ENCODE assay signal across 10 cellular contexts in genomic region chr10:133127291-133128125, GRCh38. TPM values are rescaled to one million over a fixed set of nuclear protein-coding genes. Genes with fewer than 3 reads are reported as not detected.
A peak's percentile ranks its signal among the peaks of the same experiment; 100 is the strongest.
DNase-seq lines count a peak whose midpoint lies in the region; ATAC-seq and TF ChIP-seq lines count a peak whose summit lies in the region.
"Had no signal": no experiment of that assay in that cellular context is flagged by ENCODE, and none has a peak within 500 bp of the region (broad histone marks: within the 10 kb centered on the region; RNA-seq: fewer than 3 reads in every experiment).

No MANE protein-coding gene starts in this region.

- H3K27ac Mint-ChIP-seq in activated B cell treated with CpG ODN at 0.5 μM for 24 hours: no peak overlapping the region

- 95% methylated on average over 6 of the region's 36 CpGs for WGBS in mammary epithelial cell (ENCODE audit: low coverage, missing lambda C conversion rate)

- POLR2A ChIA-PET in activated B cell treated with CpG ODN at 0.5 μM for 24 hours (lab: Charles Lee): no interaction called here

- H3K4me2 ChIP-seq in mammary epithelial cell (ENCODE audit: insufficient read depth, low read depth, low read length): no peak overlapping the region

- intact Hi-C loops in activated B cell treated with CpG ODN at 0.5 μM for 24 hours (cut with micrococcal nuclease): no loop called here
- intact Hi-C loops in mammary epithelial cell (cut with micrococcal nuclease): no loop called here

- peaks cover 11% of the 10 kb centered on the region for H3K4me1 Mint-ChIP-seq in activated B cell treated with CpG ODN at 0.5 μM for 24 hours

- H3K36me3 ChIP-seq in mammary epithelial cell (ENCODE audit: insufficient read depth, low read length): no peaks in the 10 kb centered on the region

- H3K27ac ChIP-seq in mammary epithelial cell (ENCODE audit: insufficient read depth, low read depth, low read length): no peak overlapping the region

- no peaks in the 10 kb centered on the region for H4K20me1 ChIP-seq in mammary epithelial cell (ENCODE audit: insufficient read depth, low read length)

- H3K4me3 ChIP-seq in mammary epithelial cell (replicated peaks in 1 of 3; ENCODE audit: insufficient read depth in 1 of 3, low read depth in 2 of 3, low read length in 3 of 3): no peak overlapping the region

- no peak overlapping the region for H2AFZ ChIP-seq in mammary epithelial cell (ENCODE audit: low read depth, low read length)

- ATAC-seq in activated B cell treated with CpG ODN at 0.5 μM for 24 hours (ENCODE audit: low read depth): peak; percentile 42

- no peak overlapping the region for H3K9ac ChIP-seq in mammary epithelial cell (ENCODE audit: insufficient read depth, low read length)

- no peaks in the 10 kb centered on the region for H3K27me3 ChIP-seq in mammary epithelial cell (ENCODE audit: insufficient read depth, low read length)

- H3K79me2 ChIP-seq in mammary epithelial cell (ENCODE audit: insufficient read depth, low read length): no peaks in the 10 kb centered on the region

- H3K36me3 Mint-ChIP-seq in activated B cell treated with CpG ODN at 0.5 μM for 24 hours (ENCODE audit: low read depth): no peaks in the 10 kb centered on the region

- dilution Hi-C loops in mammary epithelial cell (cut with HindIII; ENCODE audit: low sequenced_read_pairs): no loop called here

- DNase-seq in activated T-cell treated with anti-CD3 and anti-CD28 coated beads for 1 hour (ENCODE audit: low read depth): peak; percentile 16
- no peak for DNase-seq in activated T-cell treated with anti-CD3 and anti-CD28 coated beads for 4 hours
- DNase-seq in activated B cell treated with CpG ODN at 0.5 μM for 24 hours: no peak
- DNase-seq in germinal center (ENCODE audit: low spot score): peak; percentile 44
- peak; percentile 28 to 51 (median 46) for DNase-seq in stimulated activated CD4-positive, alpha-beta T cell treated with anti-CD3 and anti-CD28 coated beads, TNF-alpha, amount 100 ng/mL, for 48 hours (ENCODE audit: low read depth in 3 of 3)
- DNase-seq in mammary epithelial cell: no peak
- no peak for DNase-seq in NCI-H146 treated with DMSO at 0.1 percent for 48 hours (lab: John Stamatoyannopoulos, UW; ENCODE audit: unreplicated experiment)
- no peak for DNase-seq in NCI-H1048 (lab: John Stamatoyannopoulos, UW)
- DNase-seq: NCI-H1417 had no signal

- H3K4me3 Mint-ChIP-seq in activated B cell treated with CpG ODN at 0.5 μM for 24 hours: no peak overlapping the region

- CTCF ChIA-PET in activated B cell treated with CpG ODN at 0.5 μM for 24 hours (lab: Charles Lee): no interaction called here
- CTCF ChIA-PET in mammary epithelial cell (lab: Charles Lee; ENCODE audit: low non-redundant PET): no interaction called here

- peaks cover 26% of the 10 kb centered on the region for H3K9me3 ChIP-seq in mammary epithelial cell (replicated peaks; ENCODE audit: insufficient read depth, low read length)

- in situ Hi-C loops in mammary epithelial cell (cut with MboI; ENCODE audit: low sequenced_read_pairs in 2 of 2): no loop called here

- no peaks in the 10 kb centered on the region for H3K4me1 ChIP-seq in mammary epithelial cell (ENCODE audit: insufficient read depth, low read length)

- peaks cover 7% of the 10 kb centered on the region for H3K27me3 Mint-ChIP-seq in activated B cell treated with CpG ODN at 0.5 μM for 24 hours

- H3K9me3 Mint-ChIP-seq in activated B cell treated with CpG ODN at 0.5 μM for 24 hours: no peaks in the 10 kb centered on the region

- BruUV-seq in mammary epithelial cell (replicated peaks; lab: Mats Ljungman, UMichigan): no TSS peak

- no peak for TF ChIP-seq CTCF in activated B cell treated with CpG ODN at 0.5 μM for 24 hours (IDR thresholded peaks at IDR 0.05)
- no peak for TF ChIP-seq CTCF in mammary epithelial cell (conservative IDR thresholded peaks at IDR 0.05 in 1 of 2, IDR thresholded peaks at IDR 0.05 in 1 of 2; ENCODE audit: extremely low read depth in 1 of 2, insufficient read depth in 1 of 2, low read depth in 1 of 2, low read length in 2 of 2)

RNA-seq across cellular contexts. Expression of gene KNDC1, which starts 32.5 kb away (rescaled TPM):
- 0.09 TPM in 1 of 2 replicates, not detected in the other for total RNA-seq in activated B cell treated with CpG ODN at 0.5 μM for 24 hours
- 1 to 10 TPM in 1 of 2 donors, under 1 TPM in 1; 0.83 to 1.2 TPM for total RNA-seq in mammary epithelial cell
- polyA plus RNA-seq in mammary epithelial cell: not detected
- polyA minus RNA-seq in mammary epithelial cell: not detected

RNA-seq across cellular contexts. Expression of gene ADGRA1, which starts 39.8 kb away (rescaled TPM):
- total RNA-seq in activated B cell treated with CpG ODN at 0.5 μM for 24 hours: not detected in 2 replicates
- total RNA-seq in mammary epithelial cell: not detected
- not detected for polyA plus RNA-seq in mammary epithelial cell
- polyA minus RNA-seq in mammary epithelial cell: not detected
- total RNA-seq: kidney epithelial cell had no signal

Comparison
In these comparisons a context has a peak if more than half of its experiments do, and no peak if none do; other contexts are left out.
1. DNase-seq: peak in activated T-cell treated with anti-CD3 and anti-CD28 coated beads for 1 hour (single experiment), germinal center (single experiment) and stimulated activated CD4-positive, alpha-beta T cell treated with anti-CD3 and anti-CD28 coated beads, TNF-alpha, amount 100 ng/mL, for 48 hours (3 of 3); none in activated T-cell treated with anti-CD3 and anti-CD28 coated beads for 4 hours (single experiment), activated B cell treated with CpG ODN at 0.5 μM for 24 hours (single experiment), mammary epithelial cell (single experiment), NCI-H146 treated with DMSO at 0.1 percent for 48 hours (single experiment) and NCI-H1048 (single experiment).